Comparison of ENCODE assay signal across 1 cellular context in genomic region chr7:155568335-155568660, GRCh38.
TF ChIP-seq lines count a peak whose summit lies in the region.

No MANE protein-coding gene starts in this region.

TF ChIP-seq in HepG2, 621 proteins besides CTCF, POLR2A, EP300 and RAD21 (continued from another document):
- no peak for TF ChIP-seq ZBTB46 (CRISPR knock-in tag; IDR thresholded peaks at IDR 0.05; ENCODE audit: borderline replicate concordance)
- TF ChIP-seq SKI (IDR thresholded peaks at IDR 0.05; ENCODE audit: partially characterized antibody) = no peak
- no peak for TF ChIP-seq ZNF75D (CRISPR knock-in tag; IDR thresholded peaks at IDR 0.05; ENCODE audit: borderline replicate concordance)
- TF ChIP-seq ETV5 (CRISPR knock-in tag; IDR thresholded peaks at IDR 0.05; ENCODE audit: borderline replicate concordance) = no peak
